In genomic region chr3:11582123-11582968, GRCh38 we compare ENCODE assay signal across 9 cellular contexts.
DNase-seq lines count a peak whose midpoint lies in the region; ATAC-seq, FAIRE-seq and TF ChIP-seq lines count a peak whose summit lies in the region.
"Had no signal": no experiment of that assay in that cellular context is flagged by ENCODE, and none has a peak within 500 bp of the region (broad histone marks: within the 10 kb centered on the region; RNA-seq: fewer than 3 reads in every experiment).

No MANE protein-coding gene starts in this region.

- no peaks in the 10 kb centered on the region for H3K27me3 ChIP-seq in CD4-positive, alpha-beta T cell (ENCODE audit: control insufficient read depth, insufficient read depth, low read length)
- H3K27me3 ChIP-seq in SK-N-SH (ENCODE audit: insufficient read depth) (no peaks in the 10 kb centered on the region), esophagus (ENCODE audit: control insufficient read depth in 1 of 2, insufficient read depth in 2 of 2, low read length in 2 of 2) (no peaks in the 10 kb centered on the region)

- peaks cover 83% of the 10 kb centered on the region for H3K4me1 Mint-ChIP-seq in CD4-positive, alpha-beta T cell (ENCODE audit: low read depth)

- H3F3A ChIP-seq in SK-N-SH (replicated peaks; ENCODE audit: insufficient read depth): peaks cover 23% of the 10 kb centered on the region

- peak overlapping the region; percentile 59 for H3K9ac ChIP-seq in SK-N-SH
- H3K9ac ChIP-seq: KMS-11 had no signal

- peak overlapping the region; percentile 90 for H3K4me2 ChIP-seq in SK-N-SH
- H3K4me2 ChIP-seq: KMS-11 had no signal

- no peak for FAIRE-seq in urothelium cell line (lab: Jason Lieb, UNC)

- H3K4me1 ChIP-seq in SK-N-SH (ENCODE audit: control insufficient read depth in 1 of 2, insufficient read depth in 2 of 2, low read depth in 1 of 2, low read length in 1 of 2): peaks cover 36 to 42% of the 10 kb centered on the region in 2 experiments
- H3K4me1 ChIP-seq in esophagus (ENCODE audit: control insufficient read depth in 2 of 2, insufficient read depth in 2 of 2, low read length in 1 of 2): peaks cover 14 to 15% of the 10 kb centered on the region in 2 donors

- TF ChIP-seq RAD21 in SK-N-SH (IDR thresholded peaks at IDR 0.05; ENCODE audit: low read length): peak; percentile 14; the same call in 1 of the 2 replicates

- no peaks in the 10 kb centered on the region for H3K9me3 ChIP-seq in CD4-positive, alpha-beta T cell (ENCODE audit: control insufficient read depth, low read length)
- H3K9me3 ChIP-seq in SK-N-SH (no peaks in the 10 kb centered on the region), esophagus (ENCODE audit: control insufficient read depth in 2 of 2, insufficient read depth in 1 of 2, low read depth in 1 of 2, low read length in 1 of 2) (no peaks in the 10 kb centered on the region)

- no peak overlapping the region for H3K27ac ChIP-seq in CD4-positive, alpha-beta T cell (ENCODE audit: low read depth, low read length)
- peak overlapping the region; percentile 80 to 88 for H3K27ac ChIP-seq in SK-N-SH (ENCODE audit: low read depth in 2 of 2, low read length in 1 of 2)
- peak overlapping the region; percentile 83 to 90 for H3K27ac ChIP-seq in esophagus (ENCODE audit: low read depth in 2 of 2, low read length in 1 of 2)
- H3K27ac ChIP-seq: KMS-11 had no signal

- H3K27ac Mint-ChIP-seq in CD4-positive, alpha-beta T cell: peak overlapping the region; percentile 29

- CTCF ChIA-PET in CD4-positive, alpha-beta T cell (lab: Charles Lee): no interaction called here
- CTCF ChIA-PET in SK-N-SH (lab: Yijun Ruan, JAX): interaction anchor here (1.3 kb wide), 1 partner anchor 10 kb away, joined by 3 read pairs; no protein-coding TSS in a partner anchor

- H3K4me3 Mint-ChIP-seq in CD4-positive, alpha-beta T cell: peak overlapping the region; percentile 77

- DNase-seq in CD4-positive, alpha-beta T cell: no peak
- DNase-seq in SK-N-SH: peak; percentile 60
- peak; percentile 55 for DNase-seq in mucosa of gallbladder (ENCODE audit: low spot score)
- peak; percentile 68 for DNase-seq in urothelium cell line (ENCODE audit: low spot score)
- DNase-seq in NCI-H774 (lab: John Stamatoyannopoulos, UW): no peak

- H3K27me3 Mint-ChIP-seq in CD4-positive, alpha-beta T cell: no peaks in the 10 kb centered on the region

- no peak for TF ChIP-seq CTCF in CD4-positive, alpha-beta T cell (IDR thresholded peaks at IDR 0.05)
- TF ChIP-seq CTCF in SK-N-SH (IDR thresholded peaks at IDR 0.05): no peak

- POLR2A ChIA-PET in CD4-positive, alpha-beta T cell (lab: Charles Lee): interaction anchor here (0.6 to 0.8 kb wide), 2 partner anchors 56 to 245 kb away, joined by 3 read pairs; no protein-coding TSS in a partner anchor
- POLR2A ChIA-PET in SK-N-SH (lab: Yijun Ruan, JAX): interaction anchor here (0.7 kb wide), 1 partner anchor 760 kb away, joined by 3 read pairs; no protein-coding TSS in a partner anchor

- WGBS in SK-N-SH (ENCODE audit: low lambda C conversion rate): 25% methylated on average over 14 of the region's 14 CpGs
- 9 to 14% methylated on average over 14 of the region's 14 CpGs for WGBS in esophagus, 2 donors

- H3K4me3 ChIP-seq in SK-N-SH (ENCODE audit: low read depth in 2 of 2, low read length in 1 of 2): peak overlapping the region; percentile 33 to 49
- peak overlapping the region in 1 of 2 donors; percentile 27 for H3K4me3 ChIP-seq in esophagus (ENCODE audit: low read depth in 1 of 2, low read length in 2 of 2)

- ATAC-seq in CD4-positive, alpha-beta T cell (ENCODE audit: poor library complexity): no peak
- ATAC-seq in HG02610 (IDR thresholded peaks at IDR 0.05; ENCODE audit: unreplicated experiment) (peak; percentile 70), GM18517 (IDR thresholded peaks at IDR 0.05; ENCODE audit: unreplicated experiment) (no peak)

- H3K9me2 ChIP-seq in SK-N-SH: no peaks in the 10 kb centered on the region

- peaks cover 100% of the 10 kb centered on the region for H3K79me2 ChIP-seq in SK-N-SH (ENCODE audit: insufficient read depth)

- peak; percentile 29 to 53; a peak in 2 of 4 replicates for TF ChIP-seq EP300 in SK-N-SH (IDR thresholded peaks at IDR 0.05; ENCODE audit: borderline replicate concordance in 1 of 2, low read depth in 1 of 2, low read length in 1 of 2)

- H4K20me1 ChIP-seq in SK-N-SH (ENCODE audit: insufficient read depth): peaks cover 92% of the 10 kb centered on the region

- H3K36me3 Mint-ChIP-seq in CD4-positive, alpha-beta T cell (ENCODE audit: low read depth): peaks cover 20% of the 10 kb centered on the region

- H2AFZ ChIP-seq in SK-N-SH (ENCODE audit: low read depth): no peak overlapping the region

- H3K36me3 ChIP-seq in SK-N-SH (replicated peaks in 1 of 2; ENCODE audit: control insufficient read depth in 1 of 2, insufficient read depth in 2 of 2, low read length in 1 of 2): peaks cover 3 to 9% of the 10 kb centered on the region in 2 experiments
- no peaks in the 10 kb centered on the region for H3K36me3 ChIP-seq in esophagus (ENCODE audit: control insufficient read depth in 2 of 2, insufficient read depth in 2 of 2, low read length in 1 of 2)

- intact Hi-C loops in CD4-positive, alpha-beta T cell (cut with DNase I, micrococcal nuclease): loop anchor here (5.0 kb wide), 2 partner anchors 55 to 60 kb away; partner anchors contain the start of gene VGLL4 (in 1 of the 2)

- H3K9me3 Mint-ChIP-seq in CD4-positive, alpha-beta T cell: no peaks in the 10 kb centered on the region

TF ChIP-seq in SK-N-SH, 30 proteins besides CTCF, POLR2A, EP300 and RAD21 (continues in another document):
- TF ChIP-seq ZBTB33 (IDR thresholded peaks at IDR 0.05; ENCODE audit: borderline replicate concordance, low read depth) (peak; percentile 23; the same call in 1 of the 2 replicates), NRF1 (IDR thresholded peaks at IDR 0.05; ENCODE audit: low read depth, low read length) (no peak), RXRA (IDR thresholded peaks at IDR 0.05; ENCODE audit: borderline replicate concordance, low read depth) (peak; percentile 50; the same call in 1 of the 2 replicates), YY1 (IDR thresholded peaks at IDR 0.05; ENCODE audit: low read depth) (no peak), TAF1 (IDR thresholded peaks at IDR 0.05; ENCODE audit: borderline replicate concordance, low read depth, low read length) (peak; percentile 23; the same call in 1 of the 2 replicates), REST (IDR thresholded peaks at IDR 0.05; ENCODE audit: low read depth, low read length) (no peak), FOXJ3 (CRISPR knock-in tag; IDR thresholded peaks at IDR 0.05) (no peak), GABPA (IDR thresholded peaks at IDR 0.05; ENCODE audit: low read depth) (no peak), TCF12 (IDR thresholded peaks at IDR 0.05) (peak; percentile 90), SIN3A (IDR thresholded peaks at IDR 0.05; ENCODE audit: borderline replicate concordance, low read depth, low read length) (peak; percentile 59; the same call in 1 of the 2 replicates), MXI1 (IDR thresholded peaks at IDR 0.05; ENCODE audit: low read depth, low read length) (no peak), EZH2phosphoT487 (IDR thresholded peaks at IDR 0.05; ENCODE audit: borderline replicate concordance, low read depth) (no peak), MEF2A (IDR thresholded peaks at IDR 0.05; ENCODE audit: borderline replicate concordance, low read depth) (no peak)
- TF ChIP-seq, protein P1, sequence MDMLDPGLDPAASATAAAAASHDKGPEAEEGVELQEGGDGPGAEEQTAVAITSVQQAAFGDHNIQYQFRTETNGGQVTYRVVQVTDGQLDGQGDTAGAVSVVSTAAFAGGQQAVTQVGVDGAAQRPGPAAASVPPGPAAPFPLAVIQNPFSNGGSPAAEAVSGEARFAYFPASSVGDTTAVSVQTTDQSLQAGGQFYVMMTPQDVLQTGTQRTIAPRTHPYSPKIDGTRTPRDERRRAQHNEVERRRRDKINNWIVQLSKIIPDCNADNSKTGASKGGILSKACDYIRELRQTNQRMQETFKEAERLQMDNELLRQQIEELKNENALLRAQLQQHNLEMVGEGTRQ (IDR thresholded peaks at IDR 0.05; ENCODE audit: borderline replicate concordance, low read depth, low read length): no peak

Comparison
In these comparisons a context has a peak if more than half of its experiments do, and no peak if none do; other contexts are left out.
1. DNase-seq: peak in SK-N-SH (single experiment), mucosa of gallbladder (single experiment) and urothelium cell line (single experiment); none in CD4-positive, alpha-beta T cell (0 of 10) and NCI-H774 (single experiment).